Comparison of ENCODE assay signal across 29 cellular contexts in the genomic region with DNA sequence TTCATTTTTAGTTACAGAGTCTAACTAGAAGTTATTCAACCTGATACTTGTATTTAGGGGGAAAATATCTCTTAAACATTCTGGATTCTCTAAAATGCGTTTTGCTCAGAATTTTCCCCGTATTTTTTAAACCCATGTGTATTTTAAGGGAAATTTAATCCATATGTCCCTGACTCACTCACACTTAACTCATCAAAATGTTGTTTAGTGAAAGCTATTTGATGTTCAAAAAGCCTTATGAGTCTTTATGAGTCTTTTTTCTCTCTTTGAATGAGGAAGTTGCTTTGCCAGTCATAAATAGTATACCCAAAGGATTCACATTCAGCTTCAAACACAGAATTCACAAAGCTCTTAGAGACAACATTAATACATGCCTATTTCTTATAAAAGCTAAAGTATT. TPM values are rescaled to one million over a fixed set of nuclear protein-coding genes. Genes with fewer than 3 reads are reported as not detected.
"Had no signal": no experiment of that assay in that cellular context is flagged by ENCODE, and none has a peak within 500 bp of the region (broad histone marks: within the 10 kb centered on the region; RNA-seq: fewer than 3 reads in every experiment).

No MANE protein-coding gene starts in this region.

- ATAC-seq: activated CD8-positive, alpha-beta memory T cell treated with anti-CD3 and anti-CD28 coated beads, Interleukin-2, amount 10 ng/mL, durations not matched to agents 7 days and 5 days; body of pancreas; PC-3; T-cell had no signal

- H3K4me1 Mint-ChIP-seq: activated B cell treated with CpG ODN at 0.5 μM for 24 hours; activated CD4-positive, alpha-beta T cell treated with anti-CD3 and anti-CD28 coated beads, Interleukin-2, amount 10 ng/mL, durations not matched to agents 24 days and 14 days; activated CD8-positive, alpha-beta memory T cell treated with anti-CD3 and anti-CD28 coated beads, Interleukin-2, amount 10 ng/mL, durations not matched to agents 7 days and 5 days; activated naive CD4-positive, alpha-beta T cell treated with anti-CD3 and anti-CD28 coated beads, Interleukin-2, amount 50 U/mL, for 24 hours; T-cell had no signal

- H3K27me3 ChIP-seq: ascending aorta, body of pancreas had no signal

- H3K4me1 ChIP-seq: ascending aorta, body of pancreas, SJSA1 had no signal

- H3K9me3 Mint-ChIP-seq: activated B cell treated with CpG ODN at 0.5 μM for 24 hours; activated CD4-positive, alpha-beta T cell treated with anti-CD3 and anti-CD28 coated beads, Interleukin-2, amount 10 ng/mL, durations not matched to agents 24 days and 14 days; activated naive CD4-positive, alpha-beta T cell treated with anti-CD3 and anti-CD28 coated beads, Interleukin-2, amount 50 U/mL, for 24 hours; activated T-cell treated with anti-CD3 and anti-CD28 coated beads, Interleukin-2, amount 50 U/mL, for 24 hours; activated T-helper 1 cell treated with anti-CD3 and anti-CD28 coated beads, Interleukin-12 subunit alpha, Interleukin-12 subunit beta, Interleukin-2, Interleukin-4 antibody, amounts not matched to agents 30 ng/mL and 10 ng/mL and 1 ng/mL, durations not matched to agents 14 hours and 24 hours and 36 hours had no signal

- H3K27ac ChIP-seq: ascending aorta, body of pancreas, SJSA1 had no signal

- H3K4me3 Mint-ChIP-seq: activated B cell treated with CpG ODN at 0.5 μM for 24 hours; activated CD4-positive, alpha-beta T cell treated with anti-CD3 and anti-CD28 coated beads, Interleukin-2, amount 10 ng/mL, durations not matched to agents 24 days and 14 days; activated CD8-positive, alpha-beta memory T cell treated with anti-CD3 and anti-CD28 coated beads, Interleukin-2, amount 10 ng/mL, durations not matched to agents 7 days and 5 days; activated naive CD4-positive, alpha-beta T cell treated with anti-CD3 and anti-CD28 coated beads, Interleukin-2, amount 50 U/mL, for 24 hours; activated T-cell treated with anti-CD3 and anti-CD28 coated beads, Interleukin-2, amount 50 U/mL, for 24 hours; activated T-helper 1 cell treated with anti-CD3 and anti-CD28 coated beads, Interleukin-12 subunit alpha, Interleukin-12 subunit beta, Interleukin-2, Interleukin-4 antibody, amounts not matched to agents 30 ng/mL and 10 ng/mL and 1 ng/mL, durations not matched to agents 14 hours and 24 hours and 36 hours; T-cell had no signal

- H3K27me3 Mint-ChIP-seq: activated B cell treated with CpG ODN at 0.5 μM for 24 hours; activated CD8-positive, alpha-beta memory T cell treated with anti-CD3 and anti-CD28 coated beads, Interleukin-2, amount 10 ng/mL, durations not matched to agents 7 days and 5 days; activated T-cell treated with anti-CD3 and anti-CD28 coated beads, Interleukin-2, amount 50 U/mL, for 24 hours had no signal

- DNase-seq: activated B cell treated with CpG ODN at 0.5 μM for 24 hours; activated CD4-positive, alpha-beta T cell treated with anti-CD3 and anti-CD28 coated beads for 1 hour; activated CD4-positive, alpha-beta T cell treated with anti-CD3 and anti-CD28 coated beads, Interleukin-2, amount 10 ng/mL, durations not matched to agents 24 days and 14 days; activated CD4-positive, alpha-beta T cell treated with anti-CD3 and anti-CD28 coated beads, Interleukin-2, amount 50 U/mL, for 48 hours; activated CD8-positive, alpha-beta memory T cell treated with anti-CD3 and anti-CD28 coated beads, Interleukin-2, amount 10 ng/mL, durations not matched to agents 7 days and 5 days; activated effector memory CD4-positive, alpha-beta T cell treated with Interleukin-2 at 50 U/mL for 16 hours; activated naive CD4-positive, alpha-beta T cell; activated T-cell treated with anti-CD3 and anti-CD28 coated beads, Interleukin-2, amount 50 U/mL, for 24 hours; amniotic stem cell; body of pancreas; central memory CD4-positive, alpha-beta T cell; NCI-H1048; NCI-H146; NCI-H1930; NCI-H2171; NCI-H2227 treated with DMSO at 0.1 percent for 48 hours; NCI-H526; NCI-H774; PC-3; SHP77; T-cell; T-helper 2 cell; T1000 had no signal

- H3K4me3 ChIP-seq: ascending aorta, body of pancreas, SJSA1 had no signal

- H3K27ac Mint-ChIP-seq: activated B cell treated with CpG ODN at 0.5 μM for 24 hours; activated CD4-positive, alpha-beta T cell treated with anti-CD3 and anti-CD28 coated beads, Interleukin-2, amount 10 ng/mL, durations not matched to agents 24 days and 14 days; activated CD8-positive, alpha-beta memory T cell treated with anti-CD3 and anti-CD28 coated beads, Interleukin-2, amount 10 ng/mL, durations not matched to agents 7 days and 5 days; activated naive CD4-positive, alpha-beta T cell treated with anti-CD3 and anti-CD28 coated beads, Interleukin-2, amount 50 U/mL, for 24 hours; activated T-cell treated with anti-CD3 and anti-CD28 coated beads, Interleukin-2, amount 50 U/mL, for 24 hours; activated T-helper 1 cell treated with anti-CD3 and anti-CD28 coated beads, Interleukin-12 subunit alpha, Interleukin-12 subunit beta, Interleukin-2, Interleukin-4 antibody, amounts not matched to agents 30 ng/mL and 10 ng/mL and 1 ng/mL, durations not matched to agents 14 hours and 24 hours and 36 hours; T-cell had no signal

- H3K9me3 ChIP-seq: ascending aorta, body of pancreas, SJSA1 had no signal

- H3K36me3 ChIP-seq: ascending aorta, SJSA1 had no signal

- H3K36me3 Mint-ChIP-seq: activated CD8-positive, alpha-beta memory T cell treated with anti-CD3 and anti-CD28 coated beads, Interleukin-2, amount 10 ng/mL, durations not matched to agents 7 days and 5 days; T-cell had no signal

RNA-seq across cellular contexts. Expression of a gene that starts 16.4 kb away (rescaled TPM):
- total RNA-seq: activated B cell treated with CpG ODN at 0.5 μM for 24 hours; activated CD4-positive, alpha-beta T cell treated with anti-CD3 and anti-CD28 coated beads, Interleukin-2, amount 10 ng/mL, durations not matched to agents 24 days and 14 days; activated CD8-positive, alpha-beta memory T cell treated with anti-CD3 and anti-CD28 coated beads, Interleukin-2, amount 10 ng/mL, durations not matched to agents 7 days and 5 days; activated T-helper 1 cell treated with anti-CD3 and anti-CD28 coated beads, Interleukin-12 subunit alpha, Interleukin-12 subunit beta, Interleukin-2, Interleukin-4 antibody, amounts not matched to agents 30 ng/mL and 10 ng/mL and 1 ng/mL, durations not matched to agents 14 hours and 24 hours and 36 hours; ascending aorta; bronchial epithelial cell; NCI-H460; PC-3; T-cell had no signal
